ENCODE assay signal across 10 cellular contexts in genomic region chr1:16903458-16903796, GRCh38. TPM values are rescaled to one million over a fixed set of nuclear protein-coding genes. Genes with fewer than 3 reads are reported as not detected.
DNase-seq lines count a peak whose midpoint lies in the region; ATAC-seq lines count a peak whose summit lies in the region.
"Had no signal": no experiment of that assay in that cellular context is flagged by ENCODE, and none has a peak within 500 bp of the region (broad histone marks: within the 10 kb centered on the region; RNA-seq: fewer than 3 reads in every experiment).

No MANE protein-coding gene starts in this region.

- H3K4me1 Mint-ChIP-seq in immature natural killer cell: peaks cover 14 to 21% of the 10 kb centered on the region in 2 donors
- H3K4me1 Mint-ChIP-seq in activated CD8-positive, alpha-beta T cell treated with anti-CD3 and anti-CD28 coated beads, Interleukin-2, amount 10 ng/mL, durations not matched to agents 7 days and 5 days (ENCODE audit: low read depth): peaks cover 6% of the 10 kb centered on the region

- H3K4me1 ChIP-seq in subcutaneous abdominal adipose tissue (ENCODE audit: control insufficient read depth in 5 of 5, insufficient read depth in 5 of 5, low read length in 5 of 5): peaks cover 7 to 20% (median 17%) of the 10 kb centered on the region in 5 donors

- ATAC-seq in activated CD8-positive, alpha-beta T cell treated with anti-CD3 and anti-CD28 coated beads, Interleukin-2, amount 10 ng/mL, durations not matched to agents 7 days and 5 days: no peak

- DNase-seq in NCI-H1092 treated with DMSO at 0.1 percent for 48 hours (lab: John Stamatoyannopoulos, UW): peak; percentile 51
- DNase-seq in NCI-H1092 (lab: John Stamatoyannopoulos, UW): no peak
- no peak for DNase-seq in SK-N-MC (ENCODE audit: low read depth, low spot score)
- DNase-seq in immature natural killer cell: no peak
- DNase-seq in DMS114 treated with DMSO at 0.1 percent for 48 hours (lab: John Stamatoyannopoulos, UW; ENCODE audit: unreplicated experiment): no peak
- DNase-seq in activated CD8-positive, alpha-beta T cell treated with anti-CD3 and anti-CD28 coated beads, Interleukin-2, amount 10 ng/mL, durations not matched to agents 7 days and 5 days: no peak

- peaks cover 0 to 5% (median 0%) of the 10 kb centered on the region in 6 donors for H3K9me3 Mint-ChIP-seq in immature natural killer cell
- no peaks in the 10 kb centered on the region for H3K9me3 Mint-ChIP-seq in activated CD8-positive, alpha-beta T cell treated with anti-CD3 and anti-CD28 coated beads, Interleukin-2, amount 10 ng/mL, durations not matched to agents 7 days and 5 days (ENCODE audit: insufficient read depth)
- H3K9me3 Mint-ChIP-seq: dendritic cell treated with granulocyte-macrophage colony-stimulating factor and Interleukin-4, amounts not matched to agents 40 ng/mL and 50 ng/mL, for 4 days had no signal

- H3K4me3 Mint-ChIP-seq in immature natural killer cell: no peak overlapping the region
- no peak overlapping the region for H3K4me3 Mint-ChIP-seq in activated CD8-positive, alpha-beta T cell treated with anti-CD3 and anti-CD28 coated beads, Interleukin-2, amount 10 ng/mL, durations not matched to agents 7 days and 5 days
- H3K4me3 Mint-ChIP-seq: activated B cell treated with CpG ODN at 0.5 μM for 24 hours; dendritic cell treated with granulocyte-macrophage colony-stimulating factor and Interleukin-4, amounts not matched to agents 40 ng/mL and 50 ng/mL, for 4 days had no signal

- peaks cover 3 to 7% (median 5%) of the 10 kb centered on the region in 3 donors for H3K27me3 Mint-ChIP-seq in immature natural killer cell (ENCODE audit: low read depth in 3 of 3)
- no peaks in the 10 kb centered on the region for H3K27me3 Mint-ChIP-seq in activated CD8-positive, alpha-beta T cell treated with anti-CD3 and anti-CD28 coated beads, Interleukin-2, amount 10 ng/mL, durations not matched to agents 7 days and 5 days (ENCODE audit: low read depth)
- H3K27me3 Mint-ChIP-seq: activated B cell treated with CpG ODN at 0.5 μM for 24 hours; dendritic cell treated with granulocyte-macrophage colony-stimulating factor and Interleukin-4, amounts not matched to agents 40 ng/mL and 50 ng/mL, for 4 days had no signal

- peak overlapping the region; percentile 56 for H3K4me3 ChIP-seq in SK-N-MC
- peak overlapping the region; percentile 38; the same call in 1 of the 2 replicates for H3K4me3 ChIP-seq in iPS-18c (ENCODE audit: insufficient read depth, low read depth, low read length)
- peak overlapping the region; percentile 69 to 92 (median 78) for H3K4me3 ChIP-seq in subcutaneous abdominal adipose tissue (ENCODE audit: low read depth in 1 of 5, low read length in 5 of 5)

- POLR2A ChIA-PET in activated CD8-positive, alpha-beta T cell treated with anti-CD3 and anti-CD28 coated beads, Interleukin-2, amount 10 ng/mL, durations not matched to agents 7 days and 5 days (lab: Charles Lee): interaction anchor here (0.7 to 3.1 kb wide), 2 partner anchors 11 to 26 kb away, joined by 3 to 24 read pairs; no protein-coding TSS in a partner anchor

- no peaks in the 10 kb centered on the region for H3K9me3 ChIP-seq in SK-N-MC (ENCODE audit: low read depth, low read length)
- no peaks in the 10 kb centered on the region for H3K9me3 ChIP-seq in iPS-18c (ENCODE audit: control insufficient read depth, insufficient read depth, low read length)
- H3K9me3 ChIP-seq in subcutaneous abdominal adipose tissue (ENCODE audit: control insufficient read depth in 5 of 5, low read length in 5 of 5): peaks cover 0 to 6% (median 0%) of the 10 kb centered on the region in 5 donors

- no peaks in the 10 kb centered on the region for H3K27me3 ChIP-seq in subcutaneous abdominal adipose tissue (ENCODE audit: control insufficient read depth in 5 of 5, insufficient read depth in 4 of 5, low read length in 5 of 5)

- H3K27ac Mint-ChIP-seq in immature natural killer cell: no peak overlapping the region
- H3K27ac Mint-ChIP-seq in activated CD8-positive, alpha-beta T cell treated with anti-CD3 and anti-CD28 coated beads, Interleukin-2, amount 10 ng/mL, durations not matched to agents 7 days and 5 days: no peak overlapping the region
- H3K27ac Mint-ChIP-seq: activated B cell treated with CpG ODN at 0.5 μM for 24 hours; dendritic cell treated with granulocyte-macrophage colony-stimulating factor and Interleukin-4, amounts not matched to agents 40 ng/mL and 50 ng/mL, for 4 days had no signal

- CTCF ChIA-PET in activated CD8-positive, alpha-beta T cell treated with anti-CD3 and anti-CD28 coated beads, Interleukin-2, amount 10 ng/mL, durations not matched to agents 7 days and 5 days (lab: Charles Lee): interaction anchor here (0.7 to 3.3 kb wide), 4 partner anchors 13 to 1308 kb away, joined by 3 to 11 read pairs (median 4); no protein-coding TSS in a partner anchor

- H3K9ac ChIP-seq in SK-N-MC (ENCODE audit: insufficient read length): peak overlapping the region; percentile 61
- H3K9ac ChIP-seq in subcutaneous abdominal adipose tissue (ENCODE audit: low read length in 5 of 5): peak overlapping the region in 3 of 5 donors; percentile 70 to 97 (median 88)

- no peaks in the 10 kb centered on the region for H3K36me3 ChIP-seq in SK-N-MC (ENCODE audit: insufficient read depth, low read length)
- H3K36me3 ChIP-seq in subcutaneous abdominal adipose tissue (ENCODE audit: control insufficient read depth in 5 of 5, insufficient read depth in 5 of 5, low read length in 5 of 5): no peaks in the 10 kb centered on the region

- H3K27ac ChIP-seq in SK-N-MC (peak overlapping the region; percentile 98), subcutaneous abdominal adipose tissue (ENCODE audit: low read depth, low read length) (peak overlapping the region; percentile 99)

- H3K36me3 Mint-ChIP-seq in immature natural killer cell: peaks cover 0 to 5% (median 0%) of the 10 kb centered on the region in 3 donors
- peaks cover 4% of the 10 kb centered on the region for H3K36me3 Mint-ChIP-seq in activated CD8-positive, alpha-beta T cell treated with anti-CD3 and anti-CD28 coated beads, Interleukin-2, amount 10 ng/mL, durations not matched to agents 7 days and 5 days (ENCODE audit: low read depth)

RNA-seq across cellular contexts. Expression of gene RNU1-2, which starts 7.6 kb away (rescaled TPM):
- polyA plus RNA-seq in immature natural killer cell: 10 to 100 TPM in 1 of 3 donors, not detected in 2; 28.1 TPM
- total RNA-seq in activated CD8-positive, alpha-beta T cell treated with anti-CD3 and anti-CD28 coated beads, Interleukin-2, amount 10 ng/mL, durations not matched to agents 7 days and 5 days: 1,000 to 10,000 TPM; 1,730 to 2,232 TPM

RNA-seq across cellular contexts. Expression of gene CROCC, which starts 18.3 kb away (rescaled TPM):
- polyA plus RNA-seq in immature natural killer cell: 1 to 10 TPM in 2 of 3 donors, under 1 TPM in 1; 0.35 to 6.5 (median 5.4) TPM
- 10 to 100 TPM; 31.7 to 33.1 TPM for total RNA-seq in activated CD8-positive, alpha-beta T cell treated with anti-CD3 and anti-CD28 coated beads, Interleukin-2, amount 10 ng/mL, durations not matched to agents 7 days and 5 days
